ENCODE assay signal across 8 cellular contexts in the genomic region with DNA sequence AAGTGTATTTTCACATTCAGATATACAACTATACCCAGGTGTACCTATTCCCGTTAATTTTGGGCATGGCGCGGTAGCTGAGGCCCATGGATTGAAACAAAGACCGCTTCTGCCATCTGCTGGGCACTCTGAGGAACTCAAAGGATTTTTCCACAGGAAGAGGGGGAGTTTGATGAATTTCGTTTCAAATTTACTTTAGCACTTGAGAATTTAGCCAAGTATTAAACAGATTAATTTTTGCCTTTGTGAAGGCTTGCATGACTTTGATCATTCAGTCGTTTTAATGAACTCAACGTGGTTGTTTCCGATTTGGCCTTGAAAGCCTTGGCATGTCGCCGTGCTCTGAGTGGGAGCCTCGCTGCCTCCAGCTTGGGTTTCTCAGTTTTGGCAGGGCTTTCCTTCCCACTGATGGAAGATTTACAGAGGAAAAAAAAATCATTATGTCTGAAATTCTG.
DNase-seq lines count a peak whose midpoint lies in the region; ATAC-seq lines count a peak whose summit lies in the region.

No MANE protein-coding gene starts in this region.

- no peaks in the 10 kb centered on the region for H3K36me3 Mint-ChIP-seq in activated CD4-positive, alpha-beta T cell treated with anti-CD3 and anti-CD28 coated beads, Interleukin-2, amount 10 ng/mL, durations not matched to agents 7 days and 5 days (ENCODE audit: low read depth)
- H3K36me3 Mint-ChIP-seq in effector memory CD8-positive, alpha-beta T cell (ENCODE audit: insufficient read depth): no peaks in the 10 kb centered on the region

- no peaks in the 10 kb centered on the region for H3K9me3 ChIP-seq in mesenchymal stem cell (ENCODE audit: control insufficient read depth, low read length)

- H3K36me3 ChIP-seq in mesenchymal stem cell (ENCODE audit: control insufficient read depth in 1 of 2, insufficient read depth in 2 of 2, low read depth in 1 of 2, low read length in 2 of 2): no peaks in the 10 kb centered on the region

- ATAC-seq in GM18861 (IDR thresholded peaks at IDR 0.05; ENCODE audit: unreplicated experiment): peak; percentile 46
- no peak for ATAC-seq in effector memory CD8-positive, alpha-beta T cell (replicated peaks)
- ATAC-seq in HG03045 (IDR thresholded peaks at IDR 0.05; ENCODE audit: unreplicated experiment): no peak

- H3K18ac ChIP-seq in mesenchymal stem cell (ENCODE audit: low read depth in 1 of 2, low read length in 2 of 2): no peak overlapping the region

- H3K79me1 ChIP-seq in mesenchymal stem cell (replicated peaks; ENCODE audit: low read length, poor library complexity, severe bottlenecking): no peaks in the 10 kb centered on the region

- H3K4me1 ChIP-seq in mesenchymal stem cell (ENCODE audit: control insufficient read depth, insufficient read depth, low read depth, low read length): peaks cover 8% of the 10 kb centered on the region

- H2BK5ac ChIP-seq in mesenchymal stem cell (ENCODE audit: low read depth, low read length, poor library complexity, severe bottlenecking): no peak overlapping the region

- H2AFZ ChIP-seq in mesenchymal stem cell (ENCODE audit: low read depth, low read length): no peak overlapping the region

- no peak overlapping the region for H2BK12ac ChIP-seq in mesenchymal stem cell (ENCODE audit: low read length in 2 of 2)

- no peak overlapping the region for H2BK15ac ChIP-seq in mesenchymal stem cell (ENCODE audit: low read depth, poor library complexity, severe bottlenecking)

- no peak overlapping the region for H3K14ac ChIP-seq in mesenchymal stem cell (ENCODE audit: low read length in 2 of 2)

- H3K23ac ChIP-seq in mesenchymal stem cell (ENCODE audit: low read length in 2 of 2): no peak overlapping the region

- CTCF ChIA-PET in activated CD4-positive, alpha-beta T cell treated with anti-CD3 and anti-CD28 coated beads, Interleukin-2, amount 10 ng/mL, durations not matched to agents 7 days and 5 days (lab: Charles Lee): interaction anchor here (0.6 to 1.2 kb wide), 4 partner anchors 12 to 154 kb away, joined by 3 to 5 read pairs (median 4); partner anchors contain the start of gene DDHD1

- H3K4me3 ChIP-seq in mesenchymal stem cell (ENCODE audit: insufficient read depth in 1 of 2, low read depth in 1 of 2, low read length in 2 of 2): peak overlapping the region in 1 of 2 experiments; percentile 66

- peak overlapping the region; percentile 78 for H3K9ac ChIP-seq in mesenchymal stem cell (ENCODE audit: low read length)

- H3K4ac ChIP-seq in mesenchymal stem cell (ENCODE audit: low read depth in 1 of 2, low read length in 2 of 2): no peak overlapping the region

- H3K27ac Mint-ChIP-seq in activated CD4-positive, alpha-beta T cell treated with anti-CD3 and anti-CD28 coated beads, Interleukin-2, amount 10 ng/mL, durations not matched to agents 7 days and 5 days: no peak overlapping the region
- H3K27ac Mint-ChIP-seq in effector memory CD8-positive, alpha-beta T cell: peak overlapping the region in 1 of 2 donors; percentile 51

- no peak overlapping the region for H4K8ac ChIP-seq in mesenchymal stem cell (ENCODE audit: low read length)

- no peak overlapping the region for H2BK120ac ChIP-seq in mesenchymal stem cell (ENCODE audit: low read depth, low read length)

- no peak overlapping the region for H4K91ac ChIP-seq in mesenchymal stem cell (ENCODE audit: low read length)

- H3K4me3 Mint-ChIP-seq in activated CD4-positive, alpha-beta T cell treated with anti-CD3 and anti-CD28 coated beads, Interleukin-2, amount 10 ng/mL, durations not matched to agents 7 days and 5 days: peak overlapping the region; percentile 43
- H3K4me3 Mint-ChIP-seq in effector memory CD8-positive, alpha-beta T cell: peak overlapping the region in 1 of 2 donors; percentile 50

- DNase-seq in AG08396 (ENCODE audit: low spot score): peak; percentile 56
- DNase-seq in NCI-H2107 treated with DMSO at 0.1 percent for 48 hours (lab: John Stamatoyannopoulos, UW; ENCODE audit: unreplicated experiment): peak; percentile 77
- DNase-seq in activated CD4-positive, alpha-beta T cell treated with anti-CD3 and anti-CD28 coated beads, Interleukin-2, amount 10 ng/mL, durations not matched to agents 7 days and 5 days: peak; percentile 48
- peak in 2 of 3 experiments; percentile 3 to 5 for DNase-seq in effector memory CD8-positive, alpha-beta T cell
- DNase-seq in mesenchymal stem cell: peak; percentile 50
- DNase-seq in stimulated activated CD8-positive, alpha-beta memory T cell treated with anti-CD3 and anti-CD28 coated beads, Interleukin-4, amount 100 ng/mL, for 48 hours: peak; percentile 62

- 35% methylated on average over 10 of the region's 11 CpGs for WGBS in mesenchymal stem cell

- H3K4me1 Mint-ChIP-seq in activated CD4-positive, alpha-beta T cell treated with anti-CD3 and anti-CD28 coated beads, Interleukin-2, amount 10 ng/mL, durations not matched to agents 7 days and 5 days: peaks cover 15% of the 10 kb centered on the region
- peaks cover 3 to 6% of the 10 kb centered on the region in 2 donors for H3K4me1 Mint-ChIP-seq in effector memory CD8-positive, alpha-beta T cell (ENCODE audit: low read depth in 2 of 2)

- H3K9me3 Mint-ChIP-seq in activated CD4-positive, alpha-beta T cell treated with anti-CD3 and anti-CD28 coated beads, Interleukin-2, amount 10 ng/mL, durations not matched to agents 7 days and 5 days: no peaks in the 10 kb centered on the region
- H3K9me3 Mint-ChIP-seq in effector memory CD8-positive, alpha-beta T cell: peaks cover 0 to 4% of the 10 kb centered on the region in 2 donors

- peaks cover 10% of the 10 kb centered on the region for H3K27me3 Mint-ChIP-seq in activated CD4-positive, alpha-beta T cell treated with anti-CD3 and anti-CD28 coated beads, Interleukin-2, amount 10 ng/mL, durations not matched to agents 7 days and 5 days
- peaks cover 0 to 7% of the 10 kb centered on the region in 2 donors for H3K27me3 Mint-ChIP-seq in effector memory CD8-positive, alpha-beta T cell

- POLR2A ChIA-PET in activated CD4-positive, alpha-beta T cell treated with anti-CD3 and anti-CD28 coated beads, Interleukin-2, amount 10 ng/mL, durations not matched to agents 7 days and 5 days (lab: Charles Lee): no interaction called here

- H3K27me3 ChIP-seq in mesenchymal stem cell (ENCODE audit: control insufficient read depth in 1 of 2, insufficient read depth in 1 of 2, low read length in 2 of 2): no peaks in the 10 kb centered on the region

- peak overlapping the region; percentile 28 for H3K27ac ChIP-seq in mesenchymal stem cell (ENCODE audit: low read length, poor library complexity, severe bottlenecking)

- no peak overlapping the region for H3K4me2 ChIP-seq in mesenchymal stem cell (ENCODE audit: low read length, poor library complexity, severe bottlenecking)

- H2AK5ac ChIP-seq in mesenchymal stem cell (ENCODE audit: low read length, severe bottlenecking): no peak overlapping the region

Comparison
In these comparisons a context has a peak if more than half of its experiments do, and no peak if none do; other contexts are left out.
1. DNase-seq: peak in every context shown above with its lines; median percentile 77 in NCI-H2107 treated with DMSO at 0.1 percent for 48 hours; 62 in stimulated activated CD8-positive, alpha-beta memory T cell treated with anti-CD3 and anti-CD28 coated beads, Interleukin-4, amount 100 ng/mL, for 48 hours; 56 in AG08396; 50 in mesenchymal stem cell; 48 in activated CD4-positive, alpha-beta T cell treated with anti-CD3 and anti-CD28 coated beads, Interleukin-2, amount 10 ng/mL, durations not matched to agents 7 days and 5 days; 4 in effector memory CD8-positive, alpha-beta T cell.